ENCODE assay signal across 1 cellular context in the genomic region with DNA sequence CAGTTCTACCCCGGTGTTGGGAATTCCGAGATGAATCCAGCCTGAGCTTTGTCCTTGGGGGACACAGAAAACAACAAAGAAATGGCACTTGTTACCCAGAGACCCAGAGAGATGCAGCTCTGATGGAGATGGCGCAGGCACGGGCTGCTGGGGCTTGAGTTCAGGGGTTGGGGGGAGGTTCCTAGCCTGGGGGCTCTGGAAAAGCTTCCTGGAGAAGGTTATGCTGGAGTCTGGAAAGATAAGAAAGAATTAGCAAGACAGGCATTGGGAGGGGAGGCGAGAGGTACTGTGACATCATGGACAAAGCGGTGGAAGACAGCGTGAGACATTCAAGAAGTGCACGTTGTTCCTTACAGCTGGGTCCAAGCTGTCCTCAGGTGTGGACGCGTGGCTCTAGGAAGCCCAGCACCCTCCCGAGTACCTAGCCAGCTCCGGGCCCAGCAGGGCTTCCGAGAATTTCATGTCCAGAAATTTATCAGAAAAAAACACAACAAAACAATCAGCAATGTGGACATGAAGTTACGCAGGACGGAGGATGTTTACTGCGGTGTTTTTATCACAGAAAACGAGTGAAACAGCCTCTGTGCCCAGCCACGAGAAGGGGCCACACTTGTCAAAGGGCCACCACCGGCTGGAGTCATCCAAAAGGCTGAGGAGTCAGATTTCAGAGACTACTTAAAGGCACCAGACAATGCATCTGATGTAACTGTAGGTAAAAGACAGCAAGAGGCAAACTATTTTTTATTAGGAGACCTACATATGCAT.
TF ChIP-seq lines count a peak whose summit lies in the region.

No MANE protein-coding gene starts in this region.

TF ChIP-seq in H1, 55 proteins besides CTCF, POLR2A, EP300 and RAD21:
- TF ChIP-seq TCF12 (IDR thresholded peaks at IDR 0.05; ENCODE audit: low read depth, low read length) (no peak), ZNF274 (IDR thresholded peaks at IDR 0.05; ENCODE audit: borderline replicate concordance, extremely low read depth, low read length) (no peak), YY1 (IDR thresholded peaks at IDR 0.05; ENCODE audit: low read depth, low read length) (no peak), SIX5 (IDR thresholded peaks at IDR 0.05; ENCODE audit: low read depth, low read length) (no peak), SAP30 (IDR thresholded peaks at IDR 0.05; ENCODE audit: insufficient read depth, insufficient replicate concordance, low read length) (no peak), ASH2L (IDR thresholded peaks at IDR 0.05; ENCODE audit: low read length) (no peak), SIN3A (conservative IDR thresholded peaks at IDR 0.05 in 1 of 2, IDR thresholded peaks at IDR 0.05 in 1 of 2; ENCODE audit: low read depth in 1 of 2, low read length in 2 of 2) (no peak), BRCA1 (IDR thresholded peaks at IDR 0.05; ENCODE audit: low read depth, low read length) (no peak), CBX5 (IDR thresholded peaks at IDR 0.05; ENCODE audit: low read depth, low read length) (no peak), CBX8 (IDR thresholded peaks at IDR 0.05; ENCODE audit: borderline replicate concordance, low read depth, low read length) (no peak), TAF1 (IDR thresholded peaks at IDR 0.05; ENCODE audit: low read depth, low read length) (no peak), RXRA (IDR thresholded peaks at IDR 0.05; ENCODE audit: insufficient read depth, low read depth, low read length) (no peak)
- TF ChIP-seq, protein P1, sequence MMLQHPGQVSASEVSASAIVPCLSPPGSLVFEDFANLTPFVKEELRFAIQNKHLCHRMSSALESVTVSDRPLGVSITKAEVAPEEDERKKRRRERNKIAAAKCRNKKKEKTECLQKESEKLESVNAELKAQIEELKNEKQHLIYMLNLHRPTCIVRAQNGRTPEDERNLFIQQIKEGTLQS (IDR thresholded peaks at IDR 0.05; ENCODE audit: insufficient read depth, low read depth, low read length): no peak
- TF ChIP-seq, protein P2, sequence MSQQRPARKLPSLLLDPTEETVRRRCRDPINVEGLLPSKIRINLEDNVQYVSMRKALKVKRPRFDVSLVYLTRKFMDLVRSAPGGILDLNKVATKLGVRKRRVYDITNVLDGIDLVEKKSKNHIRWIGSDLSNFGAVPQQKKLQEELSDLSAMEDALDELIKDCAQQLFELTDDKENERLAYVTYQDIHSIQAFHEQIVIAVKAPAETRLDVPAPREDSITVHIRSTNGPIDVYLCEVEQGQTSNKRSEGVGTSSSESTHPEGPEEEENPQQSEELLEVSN (IDR thresholded peaks at IDR 0.05): no peak
- TF ChIP-seq, protein P3, sequence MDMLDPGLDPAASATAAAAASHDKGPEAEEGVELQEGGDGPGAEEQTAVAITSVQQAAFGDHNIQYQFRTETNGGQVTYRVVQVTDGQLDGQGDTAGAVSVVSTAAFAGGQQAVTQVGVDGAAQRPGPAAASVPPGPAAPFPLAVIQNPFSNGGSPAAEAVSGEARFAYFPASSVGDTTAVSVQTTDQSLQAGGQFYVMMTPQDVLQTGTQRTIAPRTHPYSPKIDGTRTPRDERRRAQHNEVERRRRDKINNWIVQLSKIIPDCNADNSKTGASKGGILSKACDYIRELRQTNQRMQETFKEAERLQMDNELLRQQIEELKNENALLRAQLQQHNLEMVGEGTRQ (IDR thresholded peaks at IDR 0.05; ENCODE audit: low read length): no peak
